15 cellular contexts compared by ENCODE assay signal in the genomic region with DNA sequence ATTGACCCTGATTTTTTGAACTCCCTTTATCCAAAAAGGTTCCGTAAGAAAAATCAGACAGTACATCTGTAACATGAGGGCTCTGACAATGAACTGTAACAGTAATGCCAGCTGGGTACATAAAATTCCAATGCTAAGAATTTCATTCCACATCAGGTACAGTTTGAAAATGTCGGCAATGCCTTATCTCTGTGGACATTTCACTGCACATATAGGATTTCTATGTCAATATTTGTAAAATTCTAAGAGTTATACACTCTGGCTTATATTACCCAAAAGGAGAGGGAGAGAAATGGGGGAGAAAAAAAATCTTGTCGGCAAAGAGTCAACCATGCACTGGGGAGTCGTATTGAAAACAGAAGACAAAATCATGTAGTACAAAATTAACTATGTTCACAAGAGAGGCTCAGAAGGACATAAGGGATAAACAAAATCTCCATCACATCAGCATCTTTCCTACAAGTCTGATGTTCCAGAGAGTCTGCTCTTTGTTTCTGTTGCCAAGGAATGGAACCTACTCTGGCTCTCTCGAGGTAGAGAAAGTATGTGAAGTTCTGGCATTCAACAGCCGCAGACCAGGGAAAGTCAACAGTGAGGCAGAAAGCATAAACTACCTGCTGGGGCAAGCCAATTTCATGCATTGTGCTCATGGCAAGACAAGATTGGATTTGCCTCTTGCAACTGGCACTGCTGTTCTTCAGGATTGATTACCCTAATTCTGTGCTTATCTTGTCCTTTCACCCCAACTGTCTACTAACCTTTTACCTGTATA.
DNase-seq lines count a peak whose midpoint lies in the region; ATAC-seq and TF ChIP-seq lines count a peak whose summit lies in the region.
"Had no signal": no experiment of that assay in that cellular context is flagged by ENCODE, and none has a peak within 500 bp of the region (broad histone marks: within the 10 kb centered on the region; RNA-seq: fewer than 3 reads in every experiment).

No MANE protein-coding gene starts in this region.

- H3K4me3 ChIP-seq in left ventricle myocardium inferior (no peak overlapping the region), ectodermal cell (ENCODE audit: insufficient read depth, low read depth, low read length) (no peak overlapping the region)

- ATAC-seq in Right ventricle myocardium inferior = no peak
- no peak for ATAC-seq in GM18519 (IDR thresholded peaks at IDR 0.05; ENCODE audit: low FRiP score, unreplicated experiment)
- ATAC-seq: activated naive CD4-positive, alpha-beta T cell treated with anti-CD3 and anti-CD28 coated beads, Interleukin-2, amount 50 U/mL, for 72 hours; stimulated activated naive CD8-positive, alpha-beta T cell treated with anti-CD3 and anti-CD28 coated beads, Interleukin-15, Interleukin-2, amounts not matched to agents 100 U/mL and 50 U/mL, for 24 hours had no signal

- TF ChIP-seq CTCF in left ventricle myocardium inferior (IDR thresholded peaks at IDR 0.05; ENCODE audit: borderline replicate concordance) = no peak
- TF ChIP-seq CTCF in mesothelial cell of epicardium (IDR thresholded peaks at IDR 0.05; ENCODE audit: unreplicated experiment) = no peak
- no peak for TF ChIP-seq CTCF in GM10248 (IDR thresholded peaks at IDR 0.05; ENCODE audit: control extremely low read depth, extremely low read depth, low read depth, missing control alignments)

- H3K27me3 Mint-ChIP-seq in mesothelial cell of epicardium (ENCODE audit: low read depth) = peaks cover 3% of the 10 kb centered on the region

- peaks cover 4% of the 10 kb centered on the region for H3K36me3 ChIP-seq in left ventricle myocardium inferior
- H3K36me3 ChIP-seq in ectodermal cell (ENCODE audit: control insufficient read depth, insufficient read depth, low read length) = no peaks in the 10 kb centered on the region
- H3K36me3 ChIP-seq: neutrophil had no signal

- DNase-seq in left ventricle myocardium inferior = no peak
- DNase-seq in Right ventricle myocardium inferior (ENCODE audit: missing footprints) = no peak
- no peak for DNase-seq in mesothelial cell of epicardium (ENCODE audit: low spot score in 2 of 2, unreplicated experiment in 2 of 2)
- DNase-seq in ureter (ENCODE audit: low spot score) = peak; percentile 54
- no peak for DNase-seq in GM10248 (ENCODE audit: extremely low spot score)
- no peak for DNase-seq in NCI-H1436 (lab: John Stamatoyannopoulos, UW)
- DNase-seq: activated CD8-positive, alpha-beta memory T cell treated with anti-CD3 and anti-CD28 coated beads for 24 hours; stimulated activated CD4-positive, alpha-beta T cell treated with anti-CD3 and anti-CD28 coated beads, Interleukin-2, amount 100 ng/mL, for 24 hours; stimulated activated naive CD8-positive, alpha-beta T cell treated with anti-CD3 and anti-CD28 coated beads, Interleukin-15, Interleukin-2, amounts not matched to agents 100 U/mL and 50 U/mL, for 24 hours had no signal

- peak overlapping the region; percentile 0 for H3K27ac ChIP-seq in left ventricle myocardium inferior (replicated peaks)
- H3K27ac ChIP-seq in ectodermal cell (ENCODE audit: insufficient read depth, low read depth, low read length, poor library complexity, severe bottlenecking) = peak overlapping the region; percentile 61
- H3K27ac ChIP-seq: HL-60, neutrophil had no signal

- H3K4me1 ChIP-seq in left ventricle myocardium inferior (peaks cover 69% of the 10 kb centered on the region), ectodermal cell (ENCODE audit: control insufficient read depth, insufficient read depth, low read length) (peaks cover 21% of the 10 kb centered on the region)

- H3K4me3 Mint-ChIP-seq in mesothelial cell of epicardium = no peak overlapping the region
- H3K4me3 Mint-ChIP-seq: T-helper 2 cell treated with Interferon-gamma antibody and Interleukin-4, amounts not matched to agents 5 μg/mL and 100 μg/mL, for 36 hours had no signal

- intact Hi-C loops in left ventricle myocardium inferior (cut with micrococcal nuclease) = no loop called here
- intact Hi-C loops in Right ventricle myocardium inferior (cut with DNase I) = no loop called here

- no peaks in the 10 kb centered on the region for H3K9me3 Mint-ChIP-seq in mesothelial cell of epicardium
- H3K9me3 Mint-ChIP-seq: activated naive CD4-positive, alpha-beta T cell treated with anti-CD3 and anti-CD28 coated beads, Interleukin-2, amount 50 U/mL, for 72 hours; T-helper 2 cell treated with Interferon-gamma antibody and Interleukin-4, amounts not matched to agents 5 μg/mL and 100 μg/mL, for 36 hours had no signal

- peak overlapping the region; percentile 54 for H3K27ac Mint-ChIP-seq in mesothelial cell of epicardium
- H3K27ac Mint-ChIP-seq: activated naive CD4-positive, alpha-beta T cell treated with anti-CD3 and anti-CD28 coated beads, Interleukin-2, amount 50 U/mL, for 72 hours; T-helper 2 cell treated with Interferon-gamma antibody and Interleukin-4, amounts not matched to agents 5 μg/mL and 100 μg/mL, for 36 hours had no signal

- CTCF ChIA-PET in GM10248 (lab: Yijun Ruan, JAX) = interaction anchor here (1.4 to 3.1 kb wide), 3 partner anchors 9 to 15 kb away, joined by 4 to 18 read pairs (median 13); no protein-coding TSS in a partner anchor

- H3K9me3 ChIP-seq in left ventricle myocardium inferior (replicated peaks) (no peaks in the 10 kb centered on the region), ectodermal cell (ENCODE audit: control insufficient read depth, low read length) (no peaks in the 10 kb centered on the region)
- H3K9me3 ChIP-seq: neutrophil had no signal

- no peaks in the 10 kb centered on the region for H3K36me3 Mint-ChIP-seq in mesothelial cell of epicardium
- H3K36me3 Mint-ChIP-seq: activated naive CD4-positive, alpha-beta T cell treated with anti-CD3 and anti-CD28 coated beads, Interleukin-2, amount 50 U/mL, for 72 hours had no signal

- WGBS in ectodermal cell, 2 experiments = 67 to 69% methylated on average over 5 to 6 of the region's 6 CpGs

- peaks cover 48% of the 10 kb centered on the region for H3K4me1 Mint-ChIP-seq in mesothelial cell of epicardium

- POLR2A ChIA-PET in GM10248 (lab: Yijun Ruan, JAX) = no interaction called here

- H3K27me3 ChIP-seq in left ventricle myocardium inferior (ENCODE audit: low read depth) (no peaks in the 10 kb centered on the region), ectodermal cell (ENCODE audit: control insufficient read depth, insufficient read depth, low read length, poor library complexity, severe bottlenecking) (no peaks in the 10 kb centered on the region)
- H3K27me3 ChIP-seq: neutrophil had no signal
